ENCODE assay signal across 8 cellular contexts in genomic region chr16:3444032-3444388, GRCh38. TPM values are rescaled to one million over a fixed set of nuclear protein-coding genes. Genes with fewer than 3 reads are reported as not detected.
DNase-seq lines count a peak whose midpoint lies in the region; ATAC-seq lines count a peak whose summit lies in the region.

No MANE protein-coding gene starts in this region.

- H3K36me3 Mint-ChIP-seq in central memory CD8-positive, alpha-beta T cell (ENCODE audit: insufficient read depth), result peaks cover 22% of the 10 kb centered on the region

- DNase-seq in NCI-H2029 (lab: John Stamatoyannopoulos, UW) (peak; percentile 17), NCI-H2029 treated with DMSO at 0.1 percent for 48 hours (lab: John Stamatoyannopoulos, UW) (no peak), RPMI8226 (peak; percentile 49), left colon (peak; percentile 18 to 41)
- peak in 1 of 2 donors; percentile 15 for DNase-seq in central memory CD8-positive, alpha-beta T cell (ENCODE audit: low spot score in 2 of 2)
- DNase-seq in stimulated activated naive CD4-positive, alpha-beta T cell (lab: John Stamatoyannopoulos, UW), result peak in 4 of 6 experiments; percentile 9 to 34 (median 14)

- ATAC-seq in HG03066 (IDR thresholded peaks at IDR 0.05; ENCODE audit: low read depth, unreplicated experiment), result peak; percentile 19
- peak; percentile 73 for ATAC-seq in central memory CD8-positive, alpha-beta T cell (replicated peaks; ENCODE audit: extremely low read depth, poor library complexity, severe bottlenecking)
- ATAC-seq in left colon, result peak; percentile 86
- ATAC-seq in GM19035 (IDR thresholded peaks at IDR 0.05; ENCODE audit: unreplicated experiment), result no peak

- H3K4me1 Mint-ChIP-seq in central memory CD8-positive, alpha-beta T cell, result peaks cover 21% of the 10 kb centered on the region

- H3K9me3 Mint-ChIP-seq in central memory CD8-positive, alpha-beta T cell, result no peaks in the 10 kb centered on the region

- intact Hi-C loops in left colon (cut with DNase I, micrococcal nuclease), result no loop called here

- H3K4me3 Mint-ChIP-seq in central memory CD8-positive, alpha-beta T cell, result peak overlapping the region; percentile 98

- peak overlapping the region; percentile 99 for H3K27ac Mint-ChIP-seq in central memory CD8-positive, alpha-beta T cell (ENCODE audit: low read depth)

- no peaks in the 10 kb centered on the region for H3K27me3 Mint-ChIP-seq in central memory CD8-positive, alpha-beta T cell

RNA-seq across cellular contexts. Expression of gene NAA60, which starts 0.5 kb away (rescaled TPM):
- 10 to 100 TPM; 76.5 to 85.3 TPM for total RNA-seq in left colon

RNA-seq across cellular contexts. Expression of gene ZNF597, which starts 0.7 kb away (rescaled TPM):
- 1 to 10 TPM; 1.5 to 1.6 TPM for total RNA-seq in left colon

RNA-seq across cellular contexts. Expression of gene ZNF174, which starts 43.0 kb away (rescaled TPM):
- total RNA-seq in left colon, result 1 to 10 TPM; 7.6 to 7.7 TPM

RNA-seq across cellular contexts. Expression of gene ZSCAN32, which starts 43.2 kb away (rescaled TPM):
- 10 to 100 TPM; 10.1 to 12.5 TPM for total RNA-seq in left colon

RNA-seq across cellular contexts. Expression of gene C16orf90, which starts 51.3 kb away (rescaled TPM):
- not detected for total RNA-seq in left colon
